1 cellular context compared by ENCODE assay signal in the genomic region with DNA sequence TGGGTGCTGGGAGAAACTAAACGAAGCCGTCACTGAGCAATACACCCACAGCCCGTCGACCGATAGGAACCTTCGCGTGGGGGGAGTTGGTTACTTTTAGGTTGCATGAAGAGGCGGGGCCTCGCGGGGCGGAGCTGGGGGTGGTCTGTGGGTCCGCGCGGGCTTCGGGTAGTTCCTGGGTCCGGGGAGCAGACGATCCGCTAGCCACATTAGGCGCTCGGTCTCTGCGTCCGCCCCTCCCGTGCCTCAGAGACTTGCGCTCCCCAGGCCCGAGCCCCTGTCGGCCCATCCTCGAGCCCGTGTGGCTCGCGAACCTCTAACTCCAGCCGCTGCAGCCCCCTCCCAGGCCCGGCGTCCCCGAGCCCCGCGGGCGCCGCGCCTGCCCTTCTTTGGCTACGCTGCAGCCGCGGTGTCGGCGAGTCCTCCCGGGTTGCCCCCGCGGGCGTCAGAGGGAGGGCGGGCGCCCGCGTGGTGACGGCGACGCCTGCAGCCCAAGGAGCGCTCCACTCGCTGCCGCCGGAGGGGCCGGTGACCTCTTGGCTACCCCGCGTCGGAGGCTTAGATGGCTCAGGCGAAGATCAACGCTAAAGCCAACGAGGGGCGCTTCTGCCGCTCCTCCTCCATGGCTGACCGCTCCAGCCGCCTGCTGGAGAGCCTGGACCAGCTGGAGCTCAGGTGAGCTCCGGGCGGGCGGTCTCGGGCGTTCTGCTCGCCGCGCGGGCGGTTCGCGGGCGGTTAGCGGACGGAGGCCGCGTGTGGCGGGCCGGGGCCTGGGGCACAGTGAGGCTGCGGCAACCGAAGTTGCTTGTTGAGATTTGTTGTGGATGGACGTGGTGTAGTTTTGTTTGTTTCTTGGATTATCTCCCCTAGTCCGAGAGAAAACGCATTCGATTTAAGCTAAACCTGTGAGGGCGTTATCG.
A peak's percentile ranks its signal among the peaks of the same experiment; 100 is the strongest.
TF ChIP-seq lines count a peak whose summit lies in the region.

Gene BAG2 (plus strand): TSS at position 191 of the 920 bp plus-strand sequence. CDS start 372 bp downstream, at position 563.

TF ChIP-seq in HepG2, 621 proteins besides CTCF, POLR2A, EP300 and RAD21 (continued from another document and continues in another):
- TF ChIP-seq JARID2 (CRISPR knock-in tag; IDR thresholded peaks at IDR 0.05; ENCODE audit: insufficient replicate concordance) (no peak), ZNF562 (CRISPR knock-in tag; IDR thresholded peaks at IDR 0.05; ENCODE audit: borderline replicate concordance) (no peak), ZNF572 (CRISPR knock-in tag; IDR thresholded peaks at IDR 0.05) (no peak), KMT2A (CRISPR knock-in tag; IDR thresholded peaks at IDR 0.05) (peak; percentile 94), ZNF460 (CRISPR knock-in tag; IDR thresholded peaks at IDR 0.05; ENCODE audit: borderline replicate concordance) (no peak), ZNF672 (CRISPR knock-in tag; IDR thresholded peaks at IDR 0.05) (no peak), REPIN1 (CRISPR knock-in tag; IDR thresholded peaks at IDR 0.05; ENCODE audit: borderline replicate concordance, low read depth) (peak; percentile 94), BCL6 (CRISPR knock-in tag; IDR thresholded peaks at IDR 0.05) (peak; percentile 52), DMAP1 (CRISPR knock-in tag; IDR thresholded peaks at IDR 0.05) (peak; percentile 60; the same call in 1 of the 2 replicates), NR1H2 (CRISPR knock-in tag; IDR thresholded peaks at IDR 0.05; ENCODE audit: borderline replicate concordance, low read depth) (peak; percentile 90), ZNF788 (CRISPR knock-in tag; IDR thresholded peaks at IDR 0.05; ENCODE audit: borderline replicate concordance) (peak; percentile 75), NFKB2 (CRISPR knock-in tag; IDR thresholded peaks at IDR 0.05; ENCODE audit: borderline replicate concordance) (peak; percentile 95), ZNF160 (CRISPR knock-in tag; IDR thresholded peaks at IDR 0.05) (peak; percentile 73; the same call in 1 of the 2 replicates), FOXA1 (IDR thresholded peaks at IDR 0.05) (no peak), FOXA1 (CRISPR knock-in tag; IDR thresholded peaks at IDR 0.05) (peak; percentile 34; the same call in 1 of the 2 replicates), ATAD3A (CRISPR knock-in tag; IDR thresholded peaks at IDR 0.05) (no peak), PAX8 (CRISPR knock-in tag; IDR thresholded peaks at IDR 0.05; ENCODE audit: borderline replicate concordance) (peak; percentile 88; the same call in 1 of the 2 replicates), EEA1 (CRISPR knock-in tag; IDR thresholded peaks at IDR 0.05; ENCODE audit: borderline replicate concordance) (peak; percentile 60; the same call in 1 of the 2 replicates), ATF7-NPFF (CRISPR knock-in tag; IDR thresholded peaks at IDR 0.05; ENCODE audit: low read depth) (peak; percentile 94), MAFG (CRISPR knock-in tag; IDR thresholded peaks at IDR 0.05) (no peak), JUNB (CRISPR knock-in tag; IDR thresholded peaks at IDR 0.05; ENCODE audit: borderline replicate concordance) (peak; percentile 64; the same call in 1 of the 2 replicates), ZNF772 (CRISPR knock-in tag; IDR thresholded peaks at IDR 0.05) (peak; percentile 92), RERE (CRISPR knock-in tag; IDR thresholded peaks at IDR 0.05; ENCODE audit: low read depth) (no peak)
- TF ChIP-seq, protein P1, sequence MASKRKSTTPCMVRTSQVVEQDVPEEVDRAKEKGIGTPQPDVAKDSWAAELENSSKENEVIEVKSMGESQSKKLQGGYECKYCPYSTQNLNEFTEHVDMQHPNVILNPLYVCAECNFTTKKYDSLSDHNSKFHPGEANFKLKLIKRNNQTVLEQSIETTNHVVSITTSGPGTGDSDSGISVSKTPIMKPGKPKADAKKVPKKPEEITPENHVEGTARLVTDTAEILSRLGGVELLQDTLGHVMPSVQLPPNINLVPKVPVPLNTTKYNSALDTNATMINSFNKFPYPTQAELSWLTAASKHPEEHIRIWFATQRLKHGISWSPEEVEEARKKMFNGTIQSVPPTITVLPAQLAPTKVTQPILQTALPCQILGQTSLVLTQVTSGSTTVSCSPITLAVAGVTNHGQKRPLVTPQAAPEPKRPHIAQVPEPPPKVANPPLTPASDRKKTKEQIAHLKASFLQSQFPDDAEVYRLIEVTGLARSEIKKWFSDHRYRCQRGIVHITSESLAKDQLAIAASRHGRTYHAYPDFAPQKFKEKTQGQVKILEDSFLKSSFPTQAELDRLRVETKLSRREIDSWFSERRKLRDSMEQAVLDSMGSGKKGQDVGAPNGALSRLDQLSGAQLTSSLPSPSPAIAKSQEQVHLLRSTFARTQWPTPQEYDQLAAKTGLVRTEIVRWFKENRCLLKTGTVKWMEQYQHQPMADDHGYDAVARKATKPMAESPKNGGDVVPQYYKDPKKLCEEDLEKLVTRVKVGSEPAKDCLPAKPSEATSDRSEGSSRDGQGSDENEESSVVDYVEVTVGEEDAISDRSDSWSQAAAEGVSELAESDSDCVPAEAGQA (IDR thresholded peaks at IDR 0.05; ENCODE audit: low read depth): peak; percentile 68; the same call in 1 of the 2 replicates
- TF ChIP-seq, protein P1 (CRISPR knock-in tag; IDR thresholded peaks at IDR 0.05; ENCODE audit: borderline replicate concordance): peak; percentile 98
- TF ChIP-seq, protein P2, sequence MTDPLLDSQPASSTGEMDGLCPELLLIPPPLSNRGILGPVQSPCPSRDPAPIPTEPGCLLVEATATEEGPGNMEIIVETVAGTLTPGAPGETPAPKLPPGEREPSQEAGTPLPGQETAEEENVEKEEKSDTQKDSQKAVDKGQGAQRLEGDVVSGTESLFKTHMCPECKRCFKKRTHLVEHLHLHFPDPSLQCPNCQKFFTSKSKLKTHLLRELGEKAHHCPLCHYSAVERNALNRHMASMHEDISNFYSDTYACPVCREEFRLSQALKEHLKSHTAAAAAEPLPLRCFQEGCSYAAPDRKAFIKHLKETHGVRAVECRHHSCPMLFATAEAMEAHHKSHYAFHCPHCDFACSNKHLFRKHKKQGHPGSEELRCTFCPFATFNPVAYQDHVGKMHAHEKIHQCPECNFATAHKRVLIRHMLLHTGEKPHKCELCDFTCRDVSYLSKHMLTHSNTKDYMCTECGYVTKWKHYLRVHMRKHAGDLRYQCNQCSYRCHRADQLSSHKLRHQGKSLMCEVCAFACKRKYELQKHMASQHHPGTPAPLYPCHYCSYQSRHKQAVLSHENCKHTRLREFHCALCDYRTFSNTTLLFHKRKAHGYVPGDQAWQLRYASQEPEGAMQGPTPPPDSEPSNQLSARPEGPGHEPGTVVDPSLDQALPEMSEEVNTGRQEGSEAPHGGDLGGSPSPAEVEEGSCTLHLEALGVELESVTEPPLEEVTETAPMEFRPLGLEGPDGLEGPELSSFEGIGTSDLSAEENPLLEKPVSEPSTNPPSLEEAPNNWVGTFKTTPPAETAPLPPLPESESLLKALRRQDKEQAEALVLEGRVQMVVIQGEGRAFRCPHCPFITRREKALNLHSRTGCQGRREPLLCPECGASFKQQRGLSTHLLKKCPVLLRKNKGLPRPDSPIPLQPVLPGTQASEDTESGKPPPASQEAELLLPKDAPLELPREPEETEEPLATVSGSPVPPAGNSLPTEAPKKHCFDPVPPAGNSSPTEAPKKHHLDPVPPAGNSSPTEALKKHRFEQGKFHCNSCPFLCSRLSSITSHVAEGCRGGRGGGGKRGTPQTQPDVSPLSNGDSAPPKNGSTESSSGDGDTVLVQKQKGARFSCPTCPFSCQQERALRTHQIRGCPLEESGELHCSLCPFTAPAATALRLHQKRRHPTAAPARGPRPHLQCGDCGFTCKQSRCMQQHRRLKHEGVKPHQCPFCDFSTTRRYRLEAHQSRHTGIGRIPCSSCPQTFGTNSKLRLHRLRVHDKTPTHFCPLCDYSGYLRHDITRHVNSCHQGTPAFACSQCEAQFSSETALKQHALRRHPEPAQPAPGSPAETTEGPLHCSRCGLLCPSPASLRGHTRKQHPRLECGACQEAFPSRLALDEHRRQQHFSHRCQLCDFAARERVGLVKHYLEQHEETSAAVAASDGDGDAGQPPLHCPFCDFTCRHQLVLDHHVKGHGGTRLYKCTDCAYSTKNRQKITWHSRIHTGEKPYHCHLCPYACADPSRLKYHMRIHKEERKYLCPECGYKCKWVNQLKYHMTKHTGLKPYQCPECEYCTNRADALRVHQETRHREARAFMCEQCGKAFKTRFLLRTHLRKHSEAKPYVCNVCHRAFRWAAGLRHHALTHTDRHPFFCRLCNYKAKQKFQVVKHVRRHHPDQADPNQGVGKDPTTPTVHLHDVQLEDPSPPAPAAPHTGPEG (CRISPR knock-in tag; IDR thresholded peaks at IDR 0.05): peak; percentile 98
- TF ChIP-seq, protein P3, sequence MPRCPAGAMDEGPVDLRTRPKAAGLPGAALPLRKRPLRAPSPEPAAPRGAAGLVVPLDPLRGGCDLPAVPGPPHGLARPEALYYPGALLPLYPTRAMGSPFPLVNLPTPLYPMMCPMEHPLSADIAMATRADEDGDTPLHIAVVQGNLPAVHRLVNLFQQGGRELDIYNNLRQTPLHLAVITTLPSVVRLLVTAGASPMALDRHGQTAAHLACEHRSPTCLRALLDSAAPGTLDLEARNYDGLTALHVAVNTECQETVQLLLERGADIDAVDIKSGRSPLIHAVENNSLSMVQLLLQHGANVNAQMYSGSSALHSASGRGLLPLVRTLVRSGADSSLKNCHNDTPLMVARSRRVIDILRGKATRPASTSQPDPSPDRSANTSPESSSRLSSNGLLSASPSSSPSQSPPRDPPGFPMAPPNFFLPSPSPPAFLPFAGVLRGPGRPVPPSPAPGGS (CRISPR knock-in tag; IDR thresholded peaks at IDR 0.05): peak; percentile 83
- TF ChIP-seq, protein P4, sequence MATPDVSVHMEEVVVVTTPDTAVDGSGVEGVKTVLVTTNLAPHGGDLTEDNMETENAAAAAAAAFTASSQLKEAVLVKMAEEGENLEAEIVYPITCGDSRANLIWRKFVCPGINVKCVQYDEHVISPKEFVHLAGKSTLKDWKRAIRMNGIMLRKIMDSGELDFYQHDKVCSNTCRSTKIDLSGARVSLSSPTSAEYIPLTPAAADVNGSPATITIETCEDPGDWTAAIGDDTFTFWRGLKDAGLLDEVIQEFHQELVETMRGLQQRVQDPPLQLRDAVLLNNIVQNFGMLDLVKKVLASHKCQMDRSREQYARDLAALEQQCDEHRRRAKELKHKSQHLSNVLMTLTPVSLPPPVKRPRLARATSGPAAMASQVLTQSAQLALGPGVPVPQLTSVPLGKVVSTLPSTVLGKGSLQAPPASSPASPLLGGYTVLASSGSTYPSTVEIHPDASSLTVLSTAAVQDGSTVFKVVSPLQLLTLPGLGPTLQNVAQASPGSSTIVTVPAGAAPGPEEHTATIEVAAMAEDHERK (CRISPR knock-in tag; IDR thresholded peaks at IDR 0.05; ENCODE audit: low read depth): peak; percentile 34; the same call in 1 of the 2 replicates
- TF ChIP-seq, protein P5, sequence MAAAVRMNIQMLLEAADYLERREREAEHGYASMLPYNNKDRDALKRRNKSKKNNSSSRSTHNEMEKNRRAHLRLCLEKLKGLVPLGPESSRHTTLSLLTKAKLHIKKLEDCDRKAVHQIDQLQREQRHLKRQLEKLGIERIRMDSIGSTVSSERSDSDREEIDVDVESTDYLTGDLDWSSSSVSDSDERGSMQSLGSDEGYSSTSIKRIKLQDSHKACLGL (CRISPR knock-in tag; IDR thresholded peaks at IDR 0.05): peak; percentile 89; the same call in 1 of the 2 replicates
